8 cellular contexts compared by ENCODE assay signal in the genomic region with DNA sequence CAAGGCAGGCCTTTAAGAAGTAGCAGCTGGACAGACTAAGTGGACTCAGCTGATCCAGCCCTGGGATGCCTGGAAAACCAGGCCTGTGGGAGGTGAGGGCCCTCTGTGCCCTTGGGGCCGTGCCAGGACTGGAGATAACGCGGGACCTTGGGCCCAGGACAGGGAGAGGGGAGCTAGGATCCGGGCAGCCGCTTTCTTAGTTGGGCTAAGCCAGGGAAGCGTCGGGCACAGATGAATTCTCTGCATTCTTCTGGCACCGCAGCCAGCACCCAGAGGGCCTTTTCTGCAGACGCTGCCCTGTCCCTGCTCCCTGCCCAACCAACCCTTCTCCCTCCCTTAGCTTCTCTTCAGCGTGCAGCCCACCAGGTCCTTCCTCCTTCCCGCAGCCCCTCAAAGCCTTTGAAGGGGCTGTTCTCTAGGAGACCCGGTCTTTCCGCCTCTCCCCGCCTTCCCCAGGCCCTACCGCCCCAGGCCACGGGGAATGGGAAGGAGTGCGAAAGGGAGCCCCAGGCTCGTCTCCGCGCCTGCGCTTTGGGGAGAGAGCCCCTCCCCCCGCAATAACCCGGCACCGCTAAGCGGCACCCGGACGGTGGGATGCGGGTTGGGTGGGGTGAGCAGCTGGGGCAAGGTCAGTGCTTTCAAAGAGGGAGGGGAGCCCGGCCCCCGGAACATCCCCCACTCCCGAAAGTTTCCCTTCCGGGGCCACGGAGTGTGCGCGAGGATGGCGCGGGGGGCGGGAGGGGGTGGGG. TPM values are rescaled to one million over a fixed set of nuclear protein-coding genes. Genes with fewer than 3 reads are reported as not detected.
DNase-seq lines count a peak whose midpoint lies in the region; ATAC-seq and TF ChIP-seq lines count a peak whose summit lies in the region.

No MANE protein-coding gene starts in this region.

- TF ChIP-seq EP300 in sigmoid colon (IDR thresholded peaks at IDR 0.05): no peak

- 8 to 10% methylated on average over 38 of the region's 38 CpGs for WGBS in sigmoid colon, 2 donors

- peak overlapping the region; percentile 70 for H3K4me3 ChIP-seq in Jurkat, Clone E6-1 (ENCODE audit: low read length)
- H3K4me3 ChIP-seq in breast epithelium: peak overlapping the region; percentile 87 to 98 (median 89)
- H3K4me3 ChIP-seq in iPS-18c (ENCODE audit: insufficient read depth, low read depth, low read length): peak overlapping the region; percentile 71
- peak overlapping the region; percentile 92 to 99 (median 94) for H3K4me3 ChIP-seq in sigmoid colon

- no peaks in the 10 kb centered on the region for H3K36me3 ChIP-seq in breast epithelium
- H3K36me3 ChIP-seq in sigmoid colon: peaks cover 0 to 5% (median 0%) of the 10 kb centered on the region in 4 donors

- H3K27me3 ChIP-seq in breast epithelium: no peaks in the 10 kb centered on the region
- no peaks in the 10 kb centered on the region for H3K27me3 ChIP-seq in sigmoid colon

- TF ChIP-seq CTCF in breast epithelium (IDR thresholded peaks at IDR 0.05) (no peak), sigmoid colon (IDR thresholded peaks at IDR 0.05) (no peak)

- peaks cover 4 to 19% of the 10 kb centered on the region in 2 donors for H3K4me1 ChIP-seq in breast epithelium
- H3K4me1 ChIP-seq in sigmoid colon: peaks cover 0 to 49% (median 47%) of the 10 kb centered on the region in 4 donors

- TF ChIP-seq POLR2A in breast epithelium (IDR thresholded peaks at IDR 0.05) (no peak), sigmoid colon (IDR thresholded peaks at IDR 0.05) (no peak)

- DNase-seq in activated CD4-positive, CD25-positive, alpha-beta regulatory T cell treated with anti-CD3 and anti-CD28 coated beads, Interleukin-2, amount 50 U/mL, for 72 hours: peak; percentile 56
- peak; percentile 53 for DNase-seq in Jurkat, Clone E6-1 (ENCODE audit: low read depth, low spot score)
- DNase-seq in T-helper 2 cell (peak in 4 of 5 experiments; percentile 16 to 33 (median 21)), breast epithelium (ENCODE audit: low spot score in 2 of 2) (peak in 1 of 2 donors; percentile 52), sigmoid colon (peak; percentile 84)

- intact Hi-C loops in breast epithelium (cut with DNase I; ENCODE audit: low total_unique reads) (no loop called here), sigmoid colon (cut with DNase I) (loop anchor here (2.0 kb wide), 1 partner anchor 15 kb away; a partner anchor contains a TSS)

- H3K27ac ChIP-seq in breast epithelium: peak overlapping the region; percentile 87 to 89
- H3K27ac ChIP-seq in sigmoid colon: peak overlapping the region; percentile 95 to 99 (median 97)

- no peak for ATAC-seq in activated CD4-positive, CD25-positive, alpha-beta regulatory T cell treated with anti-CD3 and anti-CD28 coated beads, Interleukin-2, amount 50 U/mL, for 24 hours
- no peak for ATAC-seq in GM19463 (IDR thresholded peaks at IDR 0.05; ENCODE audit: unreplicated experiment)

- H3K9me3 ChIP-seq in breast epithelium: no peaks in the 10 kb centered on the region
- H3K9me3 ChIP-seq in iPS-18c (ENCODE audit: control insufficient read depth, insufficient read depth, low read length): no peaks in the 10 kb centered on the region
- no peaks in the 10 kb centered on the region for H3K9me3 ChIP-seq in sigmoid colon

RNA-seq across cellular contexts. Expression of a gene that starts 0.7 kb away (rescaled TPM):
- 8.0 TPM for polyA plus RNA-seq in Jurkat, Clone E6-1 (2012; ENCODE audit: insufficient read depth, insufficient read length)
- 10 to 100 TPM; 11.4 to 15.8 (median 12.1) TPM for total RNA-seq in breast epithelium
- 10 to 100 TPM in 3 of 4 donors, 1 to 10 TPM in 1; 10.0 to 23.3 (median 12.6) TPM for total RNA-seq in sigmoid colon
- polyA plus RNA-seq in sigmoid colon: 1 to 10 TPM in 2 of 3 donors, under 1 TPM in 1; 0.92 to 5.8 (median 2.4) TPM

RNA-seq across cellular contexts. Expression of a gene that starts 15.4 kb away (rescaled TPM):
- 6.0 TPM for polyA plus RNA-seq in Jurkat, Clone E6-1 (2012; ENCODE audit: insufficient read depth, insufficient read length)
- total RNA-seq in breast epithelium (1 to 10 TPM; 2.2 to 6.0 (median 3.9) TPM), sigmoid colon (1 to 10 TPM; 2.7 to 5.4 (median 3.9) TPM)
- 1 to 10 TPM; 1.8 to 3.7 (median 2.1) TPM for polyA plus RNA-seq in sigmoid colon
